27 cellular contexts compared by ENCODE assay signal in genomic region chr1:231075497-231075896, GRCh38.
"Had no signal": no experiment of that assay in that cellular context is flagged by ENCODE, and none has a peak within 500 bp of the region (broad histone marks: within the 10 kb centered on the region; RNA-seq: fewer than 3 reads in every experiment).

No MANE protein-coding gene starts in this region.

- H3K4me1 Mint-ChIP-seq: naive thymus-derived CD8-positive, alpha-beta T cell; stimulated activated memory B cell treated with anti-CD40 and anti-IgM and Interleukin-4, amounts not matched to agents 10 μg/mL and 1 μg/mL and 100 μg/mL, for 72 hours; stimulated activated naive CD8-positive, alpha-beta T cell treated with anti-CD3 and anti-CD28 coated beads, Interleukin-15, amount 100 ng/mL, for 72 hours had no signal

- H3K4me1 ChIP-seq: left lung, lower lobe of right lung, right lobe of liver, tibial nerve had no signal

- H3K27ac Mint-ChIP-seq: naive thymus-derived CD8-positive, alpha-beta T cell; nephron; progenitor cell of endocrine pancreas; stimulated activated memory B cell treated with anti-CD40 and anti-IgM and Interleukin-4, amounts not matched to agents 10 μg/mL and 1 μg/mL and 100 μg/mL, for 72 hours; stimulated activated naive CD8-positive, alpha-beta T cell treated with anti-CD3 and anti-CD28 coated beads, Interleukin-15, amount 100 ng/mL, for 72 hours; type B pancreatic cell had no signal

- DNase-seq: hippocampal formation; kidney glomerular epithelial cell; left cardiac atrium; left lung; lower lobe of right lung; mammary epithelial cell; mesenchymal stem cell; naive thymus-derived CD8-positive, alpha-beta T cell; nucleus accumbens; right lobe of liver; stimulated activated CD4-positive, alpha-beta T cell treated with anti-CD3 and anti-CD28 coated beads, Interleukin-1b, Interleukin-23, amount 100 ng/mL, for 48 hours; stimulated activated CD4-positive, alpha-beta T cell treated with anti-CD3 and anti-CD28 coated beads, Interleukin-2, amount 100 ng/mL, for 48 hours; stimulated activated CD4-positive, alpha-beta T cell treated with anti-CD3 and anti-CD28 coated beads, Interleukin-4, amount 100 ng/mL, for 4 hours; stimulated activated CD8-positive, alpha-beta memory T cell treated with anti-CD3 and anti-CD28 coated beads, Interleukin-4, amount 100 ng/mL, for 48 hours; stimulated activated naive CD4-positive, alpha-beta T cell treated with Interleukin-2 at 50 U/mL for 16 hours; stimulated activated naive CD8-positive, alpha-beta T cell treated with anti-CD3 and anti-CD28 coated beads, Interleukin-15, amount 100 ng/mL, for 72 hours; substantia nigra had no signal

- H3K4me2 ChIP-seq: smooth muscle cell had no signal

- H3K27me3 ChIP-seq: left lung, right atrium auricular region, right lobe of liver, tibial nerve, vagina had no signal

- ATAC-seq: left cardiac atrium; left lung; lower lobe of right lung; naive thymus-derived CD8-positive, alpha-beta T cell; right lobe of liver; stimulated activated naive CD8-positive, alpha-beta T cell treated with anti-CD3 and anti-CD28 coated beads, Interleukin-15, amount 100 ng/mL, for 72 hours had no signal

- H3K4me3 Mint-ChIP-seq: naive thymus-derived CD8-positive, alpha-beta T cell; nephron; neural crest cell; stimulated activated memory B cell treated with anti-CD40 and anti-IgM and Interleukin-4, amounts not matched to agents 10 μg/mL and 1 μg/mL and 100 μg/mL, for 72 hours; stimulated activated naive CD8-positive, alpha-beta T cell treated with anti-CD3 and anti-CD28 coated beads, Interleukin-15, amount 100 ng/mL, for 72 hours; type B pancreatic cell had no signal

- H3K4me3 ChIP-seq: left lung, lower lobe of right lung, right atrium auricular region, right lobe of liver, smooth muscle cell, tibial nerve, vagina had no signal

- H3K9me3 ChIP-seq: left lung, lower lobe of right lung, right atrium auricular region, right lobe of liver, tibial nerve, vagina had no signal

- FAIRE-seq: keratinocyte had no signal

- H3K27me3 Mint-ChIP-seq: stimulated activated memory B cell treated with anti-CD40 and anti-IgM and Interleukin-4, amounts not matched to agents 10 μg/mL and 1 μg/mL and 100 μg/mL, for 72 hours; stimulated activated naive CD8-positive, alpha-beta T cell treated with anti-CD3 and anti-CD28 coated beads, Interleukin-15, amount 100 ng/mL, for 72 hours had no signal

- H3K36me3 ChIP-seq: left lung, lower lobe of right lung, right atrium auricular region, right lobe of liver, tibial nerve, vagina had no signal

- H3K36me3 Mint-ChIP-seq: naive thymus-derived CD8-positive, alpha-beta T cell; stimulated activated memory B cell treated with anti-CD40 and anti-IgM and Interleukin-4, amounts not matched to agents 10 μg/mL and 1 μg/mL and 100 μg/mL, for 72 hours; type B pancreatic cell had no signal

- H3K27ac ChIP-seq: left lung, lower lobe of right lung, right atrium auricular region, right lobe of liver, tibial nerve, vagina had no signal
